In the genomic region with DNA sequence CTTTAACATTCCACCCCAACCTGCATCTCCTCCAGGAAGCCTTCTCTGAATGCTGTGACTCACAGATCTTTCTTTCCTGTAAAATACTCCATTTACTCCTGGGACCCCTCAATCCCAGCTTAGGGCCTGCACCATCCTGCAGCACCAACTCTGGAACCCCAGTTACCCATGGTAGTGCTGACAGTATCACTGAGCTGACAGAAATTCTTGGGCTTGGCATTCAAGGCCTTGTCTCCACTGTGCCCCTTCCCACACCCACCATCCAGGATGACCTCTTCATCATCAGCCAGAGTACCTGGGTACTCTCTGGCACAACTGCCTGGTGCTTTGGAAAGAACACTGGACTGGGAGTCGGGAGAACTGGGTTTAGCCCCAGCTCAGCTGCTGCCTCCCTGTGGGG, we compare ENCODE assay signal across 12 cellular contexts. TPM values are rescaled to one million over a fixed set of nuclear protein-coding genes. Genes with fewer than 3 reads are reported as not detected.
"Had no signal": no experiment of that assay in that cellular context is flagged by ENCODE, and none has a peak within 500 bp of the region (broad histone marks: within the 10 kb centered on the region; RNA-seq: fewer than 3 reads in every experiment).

No MANE protein-coding gene starts in this region.

- H3K4me3 ChIP-seq: GM23248, GM23338, HAP-1 had no signal

- H3K4me2 ChIP-seq: GM23338 had no signal

- FAIRE-seq: H1, H54 had no signal

- H2AFZ ChIP-seq: GM23248, GM23338 had no signal

- H3K4me3 Mint-ChIP-seq: GM23338, H9, HFFc6 had no signal

- H3K9ac ChIP-seq: GM23248 had no signal

- H3K4me1 ChIP-seq: HAP-1 had no signal

- H3K27ac Mint-ChIP-seq: GM23338, H9, HFFc6 had no signal

- H3K4me1 Mint-ChIP-seq: GM23338, H9 had no signal

- ATAC-seq: GM23338, HCT116 had no signal

- H3K27ac ChIP-seq: GM23248 had no signal

- H3K9me3 ChIP-seq: HAP-1 had no signal

- DNase-seq: GM23248, GOT3, H7, H9, HCEC 1CT, HFFc6 had no signal

RNA-seq across cellular contexts. Expression of gene CDCP2, which starts 38.7 kb away (rescaled TPM):
- total RNA-seq: GM23248, GM23338, H1, H4, H7, H9, HFFc6 had no signal
- polyA plus RNA-seq: GM23248, GM23338, H1 had no signal
